ENCODE assay signal across 13 cellular contexts in genomic region chr6:30780642-30780920, GRCh38. TPM values are rescaled to one million over a fixed set of nuclear protein-coding genes. Genes with fewer than 3 reads are reported as not detected.
DNase-seq lines count a peak whose midpoint lies in the region; ATAC-seq, FAIRE-seq and TF ChIP-seq lines count a peak whose summit lies in the region.
"Had no signal": no experiment of that assay in that cellular context is flagged by ENCODE, and none has a peak within 500 bp of the region (broad histone marks: within the 10 kb centered on the region; RNA-seq: fewer than 3 reads in every experiment).

No MANE protein-coding gene starts in this region.

- no peak overlapping the region for H3K4me3 ChIP-seq in GM23248
- no peak overlapping the region for H3K4me3 ChIP-seq in keratinocyte (ENCODE audit: control insufficient read depth in 2 of 3, extremely low read depth in 1 of 3, insufficient read depth in 2 of 3, low read depth in 1 of 3, low read length in 3 of 3)

- H3K79me2 ChIP-seq in GM23248 (ENCODE audit: insufficient read depth) = no peaks in the 10 kb centered on the region
- H3K79me2 ChIP-seq in keratinocyte (ENCODE audit: control insufficient read depth, insufficient read depth, low read length) = no peaks in the 10 kb centered on the region

- no peaks in the 10 kb centered on the region for H3K9me1 ChIP-seq in keratinocyte (ENCODE audit: control insufficient read depth, extremely low read depth, insufficient read depth, low read length)

- H2AFZ ChIP-seq in GM23248 = no peak overlapping the region
- no peak overlapping the region for H2AFZ ChIP-seq in keratinocyte (ENCODE audit: control insufficient read depth, low read length)

- no peaks in the 10 kb centered on the region for H3K27me3 ChIP-seq in GM23248 (replicated peaks; ENCODE audit: insufficient read depth)
- no peaks in the 10 kb centered on the region for H3K27me3 ChIP-seq in keratinocyte (ENCODE audit: control insufficient read depth, extremely low read depth, insufficient read depth, low read length)

- ATAC-seq in stimulated activated naive B cell treated with anti-CD40 and anti-IgM and Interleukin-4, amounts not matched to agents 10 μg/mL and 1 μg/mL and 100 μg/mL, for 72 hours (replicated peaks) = no peak
- no peak for ATAC-seq in GM18505 (IDR thresholded peaks at IDR 0.05; ENCODE audit: unreplicated experiment)
- ATAC-seq in HG02973 (IDR thresholded peaks at IDR 0.05; ENCODE audit: unreplicated experiment) = no peak

- dilution Hi-C loops in keratinocyte (cut with MboI; ENCODE audit: extremely low pct_ligation_motif_present, low sequenced_read_pairs) = no loop called here

- H3K9me3 Mint-ChIP-seq in activated naive CD8-positive, alpha-beta T cell (ENCODE audit: low read depth) = no peaks in the 10 kb centered on the region
- no peaks in the 10 kb centered on the region for H3K9me3 Mint-ChIP-seq in stimulated activated naive B cell treated with anti-CD40 and anti-IgM and Interleukin-4, amounts not matched to agents 10 μg/mL and 1 μg/mL and 100 μg/mL, for 72 hours

- peaks cover 40% of the 10 kb centered on the region for H3F3A ChIP-seq in GM23248 (ENCODE audit: insufficient read depth)

- H3K4me2 ChIP-seq in GM23248 (ENCODE audit: unreplicated experiment) (peak overlapping the region; percentile 89), keratinocyte (ENCODE audit: control insufficient read depth, extremely low read depth, insufficient read depth, low read depth, low read length) (no peak overlapping the region)

- H3K27ac ChIP-seq in GM23248 = peak overlapping the region; percentile 99
- peak overlapping the region; percentile 95 for H3K27ac ChIP-seq in keratinocyte (ENCODE audit: control insufficient read depth, insufficient read depth, low read length)

- no peak for TF ChIP-seq POLR2A in GM18505 (IDR thresholded peaks at IDR 0.05; ENCODE audit: borderline replicate concordance, extremely low read depth, insufficient read depth, insufficient read length)

- H4K20me1 ChIP-seq in GM23248 (ENCODE audit: insufficient read depth) (no peaks in the 10 kb centered on the region), keratinocyte (ENCODE audit: control insufficient read depth, extremely low read depth, insufficient read depth, low read length) (no peaks in the 10 kb centered on the region)

- H3K9me3 ChIP-seq in GM23248 (ENCODE audit: low read depth) = no peaks in the 10 kb centered on the region
- no peaks in the 10 kb centered on the region for H3K9me3 ChIP-seq in keratinocyte (ENCODE audit: control insufficient read depth, low read depth, low read length)
- H3K9me3 ChIP-seq: Caco-2 had no signal

- no peaks in the 10 kb centered on the region for H3K36me3 Mint-ChIP-seq in activated naive CD8-positive, alpha-beta T cell
- peaks cover 0 to 1% of the 10 kb centered on the region in 2 donors for H3K36me3 Mint-ChIP-seq in stimulated activated naive B cell treated with anti-CD40 and anti-IgM and Interleukin-4, amounts not matched to agents 10 μg/mL and 1 μg/mL and 100 μg/mL, for 72 hours

- H3K27ac Mint-ChIP-seq in activated naive CD8-positive, alpha-beta T cell = peak overlapping the region; percentile 24
- peak overlapping the region; percentile 6 for H3K27ac Mint-ChIP-seq in stimulated activated naive B cell treated with anti-CD40 and anti-IgM and Interleukin-4, amounts not matched to agents 10 μg/mL and 1 μg/mL and 100 μg/mL, for 72 hours

- H3K36me3 ChIP-seq in GM23248 (ENCODE audit: low read depth) (no peaks in the 10 kb centered on the region), keratinocyte (ENCODE audit: control insufficient read depth in 2 of 2, extremely low read depth in 1 of 2, insufficient read depth in 2 of 2, low read length in 2 of 2) (no peaks in the 10 kb centered on the region)

- peaks cover 43% of the 10 kb centered on the region for H3K4me1 ChIP-seq in GM23248 (ENCODE audit: insufficient read depth)
- H3K4me1 ChIP-seq in keratinocyte (ENCODE audit: control insufficient read depth, extremely low read depth, insufficient read depth, low read length) = peaks cover 38% of the 10 kb centered on the region

- FAIRE-seq in keratinocyte (lab: Jason Lieb, UNC) = no peak
- FAIRE-seq: frontal cortex had no signal

- H3K9ac ChIP-seq in GM23248 (peak overlapping the region; percentile 85), keratinocyte (ENCODE audit: control insufficient read depth, extremely low read depth, insufficient read depth, low read length) (no peak overlapping the region)

- H3K4me1 Mint-ChIP-seq in activated naive CD8-positive, alpha-beta T cell (ENCODE audit: low read depth) = peaks cover 54% of the 10 kb centered on the region
- peaks cover 20 to 48% of the 10 kb centered on the region in 2 donors for H3K4me1 Mint-ChIP-seq in stimulated activated naive B cell treated with anti-CD40 and anti-IgM and Interleukin-4, amounts not matched to agents 10 μg/mL and 1 μg/mL and 100 μg/mL, for 72 hours

- in situ Hi-C loops in GM23248 (cut with MboI) = no loop called here

- DNase-seq in GM23248 = no peak
- no peak for DNase-seq in keratinocyte (ENCODE audit: low read depth, low spot score)
- no peak for DNase-seq in stimulated activated naive B cell treated with anti-CD40 and anti-IgM and Interleukin-4, amounts not matched to agents 10 μg/mL and 1 μg/mL and 100 μg/mL, for 72 hours
- no peak for DNase-seq in NCI-H345 (lab: John Stamatoyannopoulos, UW)
- no peak for DNase-seq in HuH-7.5 (ENCODE audit: low spot score)
- DNase-seq: amniotic stem cell; Caco-2; stimulated activated CD4-positive, alpha-beta T cell treated with anti-CD3 and anti-CD28 coated beads, Interleukin-4, amount 100 ng/mL, for 1 hour; stimulated activated naive CD4-positive, alpha-beta T cell treated with Interleukin-2 at 50 U/mL for 16 hours had no signal

- no peak for TF ChIP-seq CTCF in keratinocyte (optimal IDR thresholded peaks at IDR 0.05 in 1 of 3, IDR thresholded peaks at IDR 0.05 in 1 of 3, conservative IDR thresholded peaks at IDR 0.05 in 1 of 3; ENCODE audit: extremely low read depth in 1 of 3, insufficient read depth in 2 of 3, low read length in 3 of 3)

- no peaks in the 10 kb centered on the region for H3K9me2 ChIP-seq in GM23248 (ENCODE audit: insufficient read depth)

- no peak overlapping the region for H3K4me3 Mint-ChIP-seq in activated naive CD8-positive, alpha-beta T cell
- H3K4me3 Mint-ChIP-seq in stimulated activated naive B cell treated with anti-CD40 and anti-IgM and Interleukin-4, amounts not matched to agents 10 μg/mL and 1 μg/mL and 100 μg/mL, for 72 hours = peak overlapping the region in 1 of 2 donors; percentile 13

- no peaks in the 10 kb centered on the region for H3K27me3 Mint-ChIP-seq in activated naive CD8-positive, alpha-beta T cell
- H3K27me3 Mint-ChIP-seq in stimulated activated naive B cell treated with anti-CD40 and anti-IgM and Interleukin-4, amounts not matched to agents 10 μg/mL and 1 μg/mL and 100 μg/mL, for 72 hours = peaks cover 5 to 8% of the 10 kb centered on the region in 2 donors

- whole genome bisulfite sequencing in GM23248 (ENCODE audit: low coverage in 1 of 2, low lambda C conversion rate in 2 of 2, missing lambda C conversion rate in 2 of 2), 2 experiments = 68 to 76% methylated on average over 1 of the region's 1 CpG

RNA-seq across cellular contexts. Expression of gene IER3, which starts 36.2 kb away (rescaled TPM):
- 148 and 156 TPM in 2 replicates for total RNA-seq in GM23248 (2014; rRNA removed; shearing (Covaris generic))
- polyA plus RNA-seq in GM23248 (2016; fragmentation: Nextera tagmentation; extraction: Ambion mirVana) = 76.4 and 82.1 TPM in 2 replicates
- 171 to 289 TPM (median 277 TPM) in 3 replicates for polyA plus RNA-seq in keratinocyte
- polyA plus RNA-seq in keratinocyte (2011; ENCODE audit: low read depth) = 212 TPM
- polyA plus RNA-seq in keratinocyte (2011; cell fraction: cytosol; rRNA removed) = 139 and 176 TPM in 2 replicates
- 516 and 549 TPM in 2 replicates for polyA plus RNA-seq in keratinocyte (2011; cell fraction: nucleus; rRNA removed)
- 226 and 373 TPM in 2 replicates for polyA plus RNA-seq in keratinocyte (2012; ENCODE audit: low replicate concordance)
- 46.6 to 116 TPM (median 58.4 TPM) in 3 replicates for polyA minus RNA-seq in keratinocyte
- 239 TPM for polyA minus RNA-seq in keratinocyte (2011; cell fraction: cytosol; rRNA and poly(A)+ RNA removed)
- polyA minus RNA-seq in keratinocyte (2011; cell fraction: nucleus; rRNA and poly(A)+ RNA removed) = 82.4 and 85.6 TPM in 2 replicates

RNA-seq across cellular contexts. Expression of gene FLOT1, which starts 38.1 kb away (rescaled TPM):
- 156 and 165 TPM in 2 replicates for total RNA-seq in GM23248 (2014; rRNA removed; shearing (Covaris generic))
- polyA plus RNA-seq in GM23248 (2016; fragmentation: Nextera tagmentation; extraction: Ambion mirVana) (162 and 171 TPM in 2 replicates), keratinocyte (21.6 to 23.8 TPM (median 22.1 TPM) in 3 replicates)
- 52.5 TPM for polyA plus RNA-seq in keratinocyte (2011; ENCODE audit: low read depth)
- 14.9 and 21.3 TPM in 2 replicates for polyA plus RNA-seq in keratinocyte (2011; cell fraction: cytosol; rRNA removed)
- polyA plus RNA-seq in keratinocyte (2011; cell fraction: nucleus; rRNA removed) = 21.6 and 22.0 TPM in 2 replicates
- 19.5 and 22.0 TPM in 2 replicates for polyA plus RNA-seq in keratinocyte (2012; ENCODE audit: low replicate concordance)
- polyA minus RNA-seq in keratinocyte = 23.2 to 52.7 TPM (median 25.6 TPM) in 3 replicates
- polyA minus RNA-seq in keratinocyte (2011; cell fraction: cytosol; rRNA and poly(A)+ RNA removed) = 16.3 TPM
- 14.8 and 19.5 TPM in 2 replicates for polyA minus RNA-seq in keratinocyte (2011; cell fraction: nucleus; rRNA and poly(A)+ RNA removed)
